ENCODE assay signal across 17 cellular contexts in genomic region chr6:91097316-91097878, GRCh38.
A peak's percentile ranks its signal among the peaks of the same experiment; 100 is the strongest.
DNase-seq lines count a peak whose midpoint lies in the region; ATAC-seq and TF ChIP-seq lines count a peak whose summit lies in the region.
"Had no signal": no experiment of that assay in that cellular context is flagged by ENCODE, and none has a peak within 500 bp of the region (broad histone marks: within the 10 kb centered on the region; RNA-seq: fewer than 3 reads in every experiment).

No MANE protein-coding gene starts in this region.

- WGBS in mammary epithelial cell (ENCODE audit: low coverage, missing lambda C conversion rate), result 14% methylated on average over 6 of the region's 6 CpGs

- CTCF ChIA-PET in mammary epithelial cell (lab: Charles Lee; ENCODE audit: low non-redundant PET), result no interaction called here

- ATAC-seq in Right ventricle myocardium superior (ENCODE audit: poor library complexity), result peak; percentile 38
- no peak for ATAC-seq in HG03280 (IDR thresholded peaks at IDR 0.05; ENCODE audit: unreplicated experiment)
- ATAC-seq: gastrocnemius medialis had no signal

- no peak overlapping the region for H3K4me3 Mint-ChIP-seq in nephron
- H3K4me3 Mint-ChIP-seq: activated naive CD4-positive, alpha-beta T cell treated with anti-CD3 and anti-CD28 coated beads, Interleukin-2, amount 50 U/mL, for 24 hours; central memory CD8-positive, alpha-beta T cell; naive B cell had no signal

- H4K20me1 ChIP-seq in fibroblast of lung (ENCODE audit: control insufficient read depth, extremely low read depth, insufficient read depth, low read length), result no peaks in the 10 kb centered on the region
- H4K20me1 ChIP-seq in mammary epithelial cell (ENCODE audit: insufficient read depth, low read length), result no peaks in the 10 kb centered on the region

- H3K27me3 Mint-ChIP-seq in nephron (ENCODE audit: low read depth), result peaks cover 4% of the 10 kb centered on the region
- H3K27me3 Mint-ChIP-seq: activated naive CD4-positive, alpha-beta T cell treated with anti-CD3 and anti-CD28 coated beads, Interleukin-2, amount 50 U/mL, for 24 hours; central memory CD8-positive, alpha-beta T cell; naive B cell had no signal

- H3K36me3 Mint-ChIP-seq in nephron (ENCODE audit: low read depth), result no peaks in the 10 kb centered on the region
- H3K36me3 Mint-ChIP-seq: activated naive CD4-positive, alpha-beta T cell treated with anti-CD3 and anti-CD28 coated beads, Interleukin-2, amount 50 U/mL, for 24 hours; naive B cell had no signal

- in situ Hi-C loops in mammary epithelial cell (cut with MboI; ENCODE audit: low sequenced_read_pairs in 2 of 2), result no loop called here

- BruUV-seq in mammary epithelial cell (replicated peaks; lab: Mats Ljungman, UMichigan), result no TSS peak

- no peaks in the 10 kb centered on the region for H3K9me3 ChIP-seq in fibroblast of lung (ENCODE audit: control insufficient read depth, insufficient read depth, low read depth, low read length)
- no peaks in the 10 kb centered on the region for H3K9me3 ChIP-seq in mammary epithelial cell (replicated peaks; ENCODE audit: insufficient read depth, low read length)
- H3K9me3 ChIP-seq: Caco-2, gastrocnemius medialis had no signal

- dilution Hi-C loops in mammary epithelial cell (cut with HindIII; ENCODE audit: low sequenced_read_pairs), result no loop called here

- no peaks in the 10 kb centered on the region for H3K9me3 Mint-ChIP-seq in nephron
- H3K9me3 Mint-ChIP-seq: activated naive CD4-positive, alpha-beta T cell treated with anti-CD3 and anti-CD28 coated beads, Interleukin-2, amount 50 U/mL, for 24 hours had no signal

- no peaks in the 10 kb centered on the region for H3K4me1 ChIP-seq in fibroblast of lung (ENCODE audit: control insufficient read depth, extremely low read depth, insufficient read depth, low read length)
- no peaks in the 10 kb centered on the region for H3K4me1 ChIP-seq in mammary epithelial cell (ENCODE audit: insufficient read depth, low read length)
- H3K4me1 ChIP-seq: Caco-2, gastrocnemius medialis had no signal

- H3K4me1 Mint-ChIP-seq in nephron, result peaks cover 25% of the 10 kb centered on the region
- H3K4me1 Mint-ChIP-seq: activated naive CD4-positive, alpha-beta T cell treated with anti-CD3 and anti-CD28 coated beads, Interleukin-2, amount 50 U/mL, for 24 hours; central memory CD8-positive, alpha-beta T cell; naive B cell had no signal

- H3K27ac Mint-ChIP-seq in nephron, result peak overlapping the region; percentile 84 to 91 (median 88)
- H3K27ac Mint-ChIP-seq: activated naive CD4-positive, alpha-beta T cell treated with anti-CD3 and anti-CD28 coated beads, Interleukin-2, amount 50 U/mL, for 24 hours; naive B cell had no signal

- H3K4me3 ChIP-seq in fibroblast of lung (replicated peaks in 1 of 4; ENCODE audit: control extremely low read depth in 1 of 4, insufficient read depth in 1 of 4, low read depth in 3 of 4, low read length in 4 of 4) (no peak overlapping the region), mammary epithelial cell (replicated peaks in 1 of 3; ENCODE audit: insufficient read depth in 1 of 3, low read depth in 2 of 3, low read length in 3 of 3) (no peak overlapping the region)
- H3K4me3 ChIP-seq: gastrocnemius medialis had no signal

- H3K79me2 ChIP-seq in fibroblast of lung (ENCODE audit: control insufficient read depth, insufficient read depth, low read length) (no peaks in the 10 kb centered on the region), mammary epithelial cell (ENCODE audit: insufficient read depth, low read length) (no peaks in the 10 kb centered on the region)

- H3K27me3 ChIP-seq in fibroblast of lung (ENCODE audit: control insufficient read depth, insufficient read depth, low read length) (no peaks in the 10 kb centered on the region), mammary epithelial cell (ENCODE audit: insufficient read depth, low read length) (no peaks in the 10 kb centered on the region)
- H3K27me3 ChIP-seq: gastrocnemius medialis had no signal

- H3K36me3 ChIP-seq in fibroblast of lung (ENCODE audit: control insufficient read depth, insufficient read depth, low read length) (no peaks in the 10 kb centered on the region), mammary epithelial cell (ENCODE audit: insufficient read depth, low read length) (no peaks in the 10 kb centered on the region)
- H3K36me3 ChIP-seq: gastrocnemius medialis had no signal

- intact Hi-C loops in Right ventricle myocardium superior (cut with DNase I), result no loop called here
- intact Hi-C loops in cardiac septum (cut with DNase I), result no loop called here
- intact Hi-C loops in mammary epithelial cell (cut with micrococcal nuclease), result no loop called here

- TF ChIP-seq CTCF in fibroblast of lung (conservative IDR thresholded peaks at IDR 0.05 in 1 of 2, IDR thresholded peaks at IDR 0.05 in 1 of 2; ENCODE audit: low read depth in 1 of 2, low read length in 2 of 2), result no peak
- no peak for TF ChIP-seq CTCF in nephron (IDR thresholded peaks at IDR 0.05; ENCODE audit: unreplicated experiment in 3 of 3)
- no peak for TF ChIP-seq CTCF in mammary epithelial cell (conservative IDR thresholded peaks at IDR 0.05 in 1 of 2, IDR thresholded peaks at IDR 0.05 in 1 of 2; ENCODE audit: extremely low read depth in 1 of 2, insufficient read depth in 1 of 2, low read depth in 1 of 2, low read length in 2 of 2)

- H3K9ac ChIP-seq in fibroblast of lung (ENCODE audit: insufficient read depth, low read length), result no peak overlapping the region
- no peak overlapping the region for H3K9ac ChIP-seq in mammary epithelial cell (ENCODE audit: insufficient read depth, low read length)

- H3K4me2 ChIP-seq in fibroblast of lung (ENCODE audit: extremely low read depth, insufficient read depth, low read length) (no peak overlapping the region), mammary epithelial cell (ENCODE audit: insufficient read depth, low read depth, low read length) (no peak overlapping the region)

- H2AFZ ChIP-seq in fibroblast of lung (ENCODE audit: low read length) (no peak overlapping the region), mammary epithelial cell (ENCODE audit: low read depth, low read length) (no peak overlapping the region)

- no peak overlapping the region for H3K27ac ChIP-seq in fibroblast of lung (ENCODE audit: insufficient read depth, low read length)
- H3K27ac ChIP-seq in mammary epithelial cell (ENCODE audit: insufficient read depth, low read depth, low read length), result no peak overlapping the region
- H3K27ac ChIP-seq: gastrocnemius medialis, RWPE1 had no signal

- DNase-seq in Right ventricle myocardium superior (peak; percentile 71), cardiac septum (ENCODE audit: low spot score) (no peak), fibroblast of lung (ENCODE audit: low read depth in 2 of 2) (peak; percentile 46 to 51), GOT3 (lab: John Stamatoyannopoulos, UW) (no peak), mammary epithelial cell (no peak)
- no peak for DNase-seq in activated effector memory CD4-positive, alpha-beta T cell treated with Interleukin-2 at 50 U/mL for 16 hours
- DNase-seq: activated CD4-positive, CD25-positive, alpha-beta regulatory T cell; activated CD8-positive, alpha-beta memory T cell treated with anti-CD3 and anti-CD28 coated beads, Interleukin-2, amount 50 U/mL, for 4 hours; Caco-2; gastrocnemius medialis; naive B cell; stimulated activated naive CD4-positive, alpha-beta T cell had no signal

Comparison
In these comparisons a context has a peak if more than half of its experiments do, and no peak if none do; other contexts are left out.
1. DNase-seq: peak in Right ventricle myocardium superior (single experiment) and fibroblast of lung (2 of 2); none in cardiac septum (single experiment), activated effector memory CD4-positive, alpha-beta T cell treated with Interleukin-2 at 50 U/mL for 16 hours (single experiment), GOT3 (single experiment) and mammary epithelial cell (single experiment).